Comparison of ENCODE assay signal across 3 cellular contexts in genomic region chr1:153395136-153395685, GRCh38.
A peak's percentile ranks its signal among the peaks of the same experiment; 100 is the strongest.
TF ChIP-seq lines count a peak whose summit lies in the region.

No MANE protein-coding gene starts in this region.

TF ChIP-seq in A549, 52 proteins besides CTCF, POLR2A, EP300 and RAD21:
- TF ChIP-seq HOXB13 (CRISPR knock-in tag; IDR thresholded peaks at IDR 0.05; ENCODE audit: low read depth) = no peak
- no peak for TF ChIP-seq CBX2 (IDR thresholded peaks at IDR 0.05; ENCODE audit: borderline replicate concordance, low read depth)
- no peak for TF ChIP-seq TFCP2L1 (CRISPR knock-in tag; IDR thresholded peaks at IDR 0.05)
- no peak for TF ChIP-seq FOSB (CRISPR knock-in tag; IDR thresholded peaks at IDR 0.05)
- TF ChIP-seq CBX8 (IDR thresholded peaks at IDR 0.05) = no peak
- TF ChIP-seq CHD4 (IDR thresholded peaks at IDR 0.05; ENCODE audit: borderline replicate concordance) = no peak
- TF ChIP-seq HES2 (IDR thresholded peaks at IDR 0.05) = no peak
- no peak for TF ChIP-seq KDM1A (IDR thresholded peaks at IDR 0.05; ENCODE audit: low read depth)
- TF ChIP-seq ZSCAN20 (CRISPR knock-in tag; IDR thresholded peaks at IDR 0.05) = no peak
- TF ChIP-seq MAFK (IDR thresholded peaks at IDR 0.05; ENCODE audit: partially characterized antibody) = no peak
- no peak for TF ChIP-seq CEBPB (IDR thresholded peaks at IDR 0.05)
- TF ChIP-seq MYC (IDR thresholded peaks at IDR 0.05; ENCODE audit: borderline replicate concordance, low read length) = no peak
- TF ChIP-seq HOXA7 (CRISPR knock-in tag; IDR thresholded peaks at IDR 0.05) = no peak
- TF ChIP-seq HOXB5 (CRISPR knock-in tag; IDR thresholded peaks at IDR 0.05) = no peak

TF ChIP-seq in HEK293, 187 proteins besides CTCF, POLR2A, EP300 and RAD21:
- TF ChIP-seq ZNF600 (tag by site-specific recombination; IDR thresholded peaks at IDR 0.05) (0 out of 2 replicates have a peak, but pooled peaks have one; percentile 11), ZNF404 (tag by site-specific recombination; IDR thresholded peaks at IDR 0.05) (no peak)
TF ChIP-seq in HEK293: peak in this region for 1.

TF ChIP-seq in K562, 482 proteins besides CTCF, POLR2A, EP300 and RAD21:
- TF ChIP-seq BRCA1 (IDR thresholded peaks at IDR 0.05) (no peak), BRCA1 (CRISPR knock-in tag; IDR thresholded peaks at IDR 0.05) (no peak), ZNF316 (IDR thresholded peaks at IDR 0.05) (0 out of 2 replicates have a peak, but pooled peaks have one; percentile 2), C11orf30 (IDR thresholded peaks at IDR 0.05; ENCODE audit: low read depth) (0 out of 2 replicates have a peak, but pooled peaks have one; percentile 10)
